ENCODE assay signal across 18 cellular contexts in genomic region chr10:79024716-79025112, GRCh38. TPM values are rescaled to one million over a fixed set of nuclear protein-coding genes. Genes with fewer than 3 reads are reported as not detected.
DNase-seq lines count a peak whose midpoint lies in the region; ATAC-seq, FAIRE-seq and TF ChIP-seq lines count a peak whose summit lies in the region.
"Had no signal": no experiment of that assay in that cellular context is flagged by ENCODE, and none has a peak within 500 bp of the region (broad histone marks: within the 10 kb centered on the region; RNA-seq: fewer than 3 reads in every experiment).

No MANE protein-coding gene starts in this region.

- intact Hi-C loops in left ventricle myocardium inferior (cut with micrococcal nuclease), result no loop called here
- intact Hi-C loops in stomach (cut with DNase I; ENCODE audit: low total_unique reads), result no loop called here

- H2AFZ ChIP-seq in H1 (ENCODE audit: low read length) (no peak overlapping the region), neuronal stem cell (ENCODE audit: low read length) (peak overlapping the region; percentile 60)

- no peak for TF ChIP-seq CTCF in left ventricle myocardium inferior (IDR thresholded peaks at IDR 0.05; ENCODE audit: borderline replicate concordance)
- TF ChIP-seq CTCF in right atrium auricular region (IDR thresholded peaks at IDR 0.05), result no peak
- TF ChIP-seq CTCF in H1 (IDR thresholded peaks at IDR 0.05; ENCODE audit: control extremely low read depth in 1 of 3, insufficient read depth in 1 of 3, low read depth in 1 of 3, low read length in 3 of 3), result peak in 1 of 3 experiments; percentile 0; a peak in 1 of 4 replicates
- no peak for TF ChIP-seq CTCF in stomach (IDR thresholded peaks at IDR 0.05)

- H3K23ac ChIP-seq in H1 (ENCODE audit: insufficient read length) (no peak overlapping the region), neuronal stem cell (ENCODE audit: low read depth, low read length, poor library complexity) (no peak overlapping the region)

- TF ChIP-seq POLR2A in H1 (IDR thresholded peaks at IDR 0.05; ENCODE audit: control extremely low read depth in 1 of 2, low read depth in 2 of 2, low read length in 2 of 2) (no peak), stomach (IDR thresholded peaks at IDR 0.05) (no peak)

- no peaks in the 10 kb centered on the region for H3K9me3 ChIP-seq in left ventricle myocardium inferior (replicated peaks)
- H3K9me3 ChIP-seq in right atrium auricular region, result no peaks in the 10 kb centered on the region
- H3K9me3 ChIP-seq in H1 (ENCODE audit: insufficient read depth in 2 of 2, low read depth in 1 of 2, low read length in 1 of 2), result no peaks in the 10 kb centered on the region
- no peaks in the 10 kb centered on the region for H3K9me3 ChIP-seq in neuronal stem cell (replicated peaks in 1 of 2; ENCODE audit: control insufficient read depth in 2 of 2, insufficient read depth in 1 of 2, low read depth in 1 of 2, low read length in 2 of 2)
- no peaks in the 10 kb centered on the region for H3K9me3 ChIP-seq in stomach
- H3K9me3 ChIP-seq: ascending aorta, pancreas had no signal

- H3K4ac ChIP-seq in H1 (replicated peaks; ENCODE audit: insufficient read length, low read depth, low read length), result no peak overlapping the region
- no peak overlapping the region for H3K4ac ChIP-seq in neuronal stem cell (ENCODE audit: low read length)

- H3K14ac ChIP-seq in H1 (ENCODE audit: insufficient read length) (no peak overlapping the region), neuronal stem cell (ENCODE audit: low read length) (no peak overlapping the region)

- no peak overlapping the region for H3K56ac ChIP-seq in H1 (replicated peaks; ENCODE audit: insufficient read length, low read depth, low read length)

- H3K4me1 ChIP-seq in left ventricle myocardium inferior (peaks cover 36% of the 10 kb centered on the region), right atrium auricular region (peaks cover 0 to 30% of the 10 kb centered on the region in 2 donors), H1 (replicated peaks in 1 of 4; ENCODE audit: control insufficient read depth in 3 of 4, insufficient read depth in 4 of 4, low read length in 3 of 4) (peaks cover 0 to 6% (median 2%) of the 10 kb centered on the region in 4 experiments; a peak in 3 of 7 replicates), neuronal stem cell (ENCODE audit: control insufficient read depth in 2 of 2, insufficient read depth in 1 of 2, low read depth in 1 of 2, low read length in 2 of 2) (peaks cover 8 to 18% of the 10 kb centered on the region in 2 donors), stomach (peaks cover 5 to 47% (median 23%) of the 10 kb centered on the region in 4 donors)
- H3K4me1 ChIP-seq: ascending aorta had no signal

- H2BK15ac ChIP-seq in H1 (ENCODE audit: low read length) (no peak overlapping the region), neuronal stem cell (ENCODE audit: low read length) (no peak overlapping the region)

- H2BK120ac ChIP-seq in H1 (replicated peaks; ENCODE audit: low read depth, low read length) (no peak overlapping the region), neuronal stem cell (ENCODE audit: low read depth, low read length) (no peak overlapping the region)

- H4K8ac ChIP-seq in H1 (ENCODE audit: extremely low read depth, insufficient read depth, low read length) (peak overlapping the region; percentile 63; the same call in 1 of the 2 replicates), neuronal stem cell (ENCODE audit: low read depth, low read length) (no peak overlapping the region)

- H2AK5ac ChIP-seq in H1 (ENCODE audit: low read depth, low read length), result peak overlapping the region; percentile 47; the same call in 1 of the 2 replicates
- peak overlapping the region; percentile 48 for H2AK5ac ChIP-seq in neuronal stem cell (ENCODE audit: low read depth, low read length)

- H3K4me3 ChIP-seq in left ventricle myocardium inferior (no peak overlapping the region), right atrium auricular region (no peak overlapping the region), H1 (ENCODE audit: extremely low read depth in 1 of 4, insufficient read depth in 2 of 4, low read depth in 3 of 4, low read length in 4 of 4) (no peak overlapping the region), neuronal stem cell (ENCODE audit: low read length in 2 of 2) (no peak overlapping the region), stomach (no peak overlapping the region)
- H3K4me3 ChIP-seq: ascending aorta, pancreas had no signal

- FAIRE-seq in H1 (lab: Jason Lieb, UNC), result no peak
- FAIRE-seq: endothelial cell of umbilical vein, pancreas, small intestine, TTC549 had no signal

- H3K27ac ChIP-seq in left ventricle myocardium inferior (replicated peaks) (peak overlapping the region; percentile 82), right atrium auricular region (peak overlapping the region in 1 of 2 donors; percentile 56), H1 (ENCODE audit: low read depth, low read length) (no peak overlapping the region), neuronal stem cell (replicated peaks; ENCODE audit: low read length) (no peak overlapping the region), stomach (peak overlapping the region in 2 of 5 donors; percentile 39 to 70)
- H3K27ac ChIP-seq: ascending aorta, C4-2B had no signal

- CTCF ChIA-PET in H1 (lab: Charles Lee; ENCODE audit: partially characterized antibody), result interaction anchor here (0.8 to 1.5 kb wide), 5 partner anchors 9 to 173 kb away, joined by 3 to 4 read pairs (median 3); no protein-coding TSS in a partner anchor

- H3K18ac ChIP-seq in H1 (ENCODE audit: extremely low read depth, low read length), result no peak overlapping the region
- H3K18ac ChIP-seq in neuronal stem cell (ENCODE audit: low read length), result peak overlapping the region; percentile 44

- H4K20me1 ChIP-seq in H1 (replicated peaks in 1 of 2; ENCODE audit: control insufficient read depth in 1 of 2, insufficient read depth in 2 of 2, low read length in 2 of 2), result peaks cover 0 to 2% of the 10 kb centered on the region in 2 experiments

- no peak overlapping the region for H4K5ac ChIP-seq in H1 (ENCODE audit: insufficient read length, low read depth, low read length)

- H4K91ac ChIP-seq in H1 (replicated peaks; ENCODE audit: insufficient read length, low read length) (no peak overlapping the region), neuronal stem cell (ENCODE audit: low read depth, low read length, poor library complexity) (no peak overlapping the region)

- H2BK20ac ChIP-seq in H1 (ENCODE audit: low read length), result no peak overlapping the region

- H2BK5ac ChIP-seq in H1 (ENCODE audit: low read depth, low read length), result no peak overlapping the region
- H2BK5ac ChIP-seq in neuronal stem cell (ENCODE audit: low read length), result no peak overlapping the region

- H3K36me3 ChIP-seq in left ventricle myocardium inferior (no peaks in the 10 kb centered on the region), right atrium auricular region (no peaks in the 10 kb centered on the region), H1 (ENCODE audit: control insufficient read depth in 2 of 4, insufficient read depth in 4 of 4, low read length in 3 of 4) (no peaks in the 10 kb centered on the region), neuronal stem cell (replicated peaks in 1 of 2; ENCODE audit: control insufficient read depth in 2 of 2, insufficient read depth in 2 of 2, low read length in 2 of 2) (no peaks in the 10 kb centered on the region), stomach (no peaks in the 10 kb centered on the region)
- H3K36me3 ChIP-seq: ascending aorta, pancreas had no signal

- ATAC-seq in GM18909 (IDR thresholded peaks at IDR 0.05; ENCODE audit: poor library complexity, unreplicated experiment), result no peak
- ATAC-seq: left colon had no signal

- H3K4me2 ChIP-seq in H1 (ENCODE audit: insufficient read depth in 1 of 2, low read depth in 2 of 2, low read length in 2 of 2) (no peak overlapping the region), neuronal stem cell (ENCODE audit: insufficient read depth, low read length, poor library complexity, severe bottlenecking) (no peak overlapping the region)

- H3K9ac ChIP-seq in H1 (replicated peaks in 1 of 4; ENCODE audit: extremely low read depth in 1 of 4, low read depth in 3 of 4, low read length in 3 of 4) (no peak overlapping the region), neuronal stem cell (ENCODE audit: low read depth, low read length, poor library complexity) (peak overlapping the region; percentile 13)

- TF ChIP-seq EP300 in H1 (IDR thresholded peaks at IDR 0.05; ENCODE audit: borderline replicate concordance in 1 of 2, low read depth in 2 of 2, low read length in 2 of 2), result no peak
- no peak for TF ChIP-seq EP300 in stomach (IDR thresholded peaks at IDR 0.05)

- H3K27me3 ChIP-seq in left ventricle myocardium inferior (ENCODE audit: low read depth), result no peaks in the 10 kb centered on the region
- H3K27me3 ChIP-seq in right atrium auricular region, result no peaks in the 10 kb centered on the region
- no peaks in the 10 kb centered on the region for H3K27me3 ChIP-seq in H1 (replicated peaks in 1 of 4; ENCODE audit: control insufficient read depth in 3 of 4, extremely low read depth in 1 of 4, insufficient read depth in 3 of 4, low read length in 3 of 4)
- H3K27me3 ChIP-seq in neuronal stem cell (ENCODE audit: control insufficient read depth in 3 of 3, insufficient read depth in 3 of 3, low read depth in 1 of 3, low read length in 3 of 3), result peaks cover 0 to 10% (median 1%) of the 10 kb centered on the region in 3 experiments
- no peaks in the 10 kb centered on the region for H3K27me3 ChIP-seq in stomach
- H3K27me3 ChIP-seq: ascending aorta, pancreas had no signal

- H3K79me1 ChIP-seq in H1 (ENCODE audit: low read depth, low read length) (no peaks in the 10 kb centered on the region), neuronal stem cell (ENCODE audit: low read depth, low read length) (no peaks in the 10 kb centered on the region)

- 87% methylated on average over 4 of the region's 4 CpGs; no CpG with 5 or more reads in 1 of the 2 experiments for WGBS in H1 (ENCODE audit: extremely low coverage in 1 of 2, insufficient coverage in 1 of 2, insufficient read length in 1 of 2, insufficient replicate concordance in 2 of 2, low coverage in 1 of 2, low lambda C conversion rate in 2 of 2, missing lambda C conversion rate in 1 of 2), 2 experiments
- WGBS in neuronal stem cell (ENCODE audit: extremely low coverage in 2 of 2, insufficient read length in 2 of 2, insufficient replicate concordance in 1 of 2), 2 donors, result no CpG with 5 or more reads among the region's 4 CpGs
- 87 to 95% (median 95%) methylated on average over 2 to 4 of the region's 4 CpGs for WGBS in stomach, 5 donors

- H3K23me2 ChIP-seq in H1 (ENCODE audit: low read depth, low read length), result peaks cover 4% of the 10 kb centered on the region; the same call in 1 of the 2 replicates

- DNase-seq in left ventricle myocardium inferior (no peak), right atrium auricular region (ENCODE audit: low spot score) (no peak), H1 (ENCODE audit: low read depth in 1 of 2, low spot score in 2 of 2) (no peak), neuronal stem cell (ENCODE audit: low spot score) (no peak), NCI-H748 (lab: John Stamatoyannopoulos, UW; ENCODE audit: unreplicated experiment) (no peak), stomach (no peak), NCI-H774 (lab: John Stamatoyannopoulos, UW) (no peak)
- DNase-seq: ACHN, HFFc6, small intestine, trophoblast cell had no signal

- 0 out of 2 replicates have a peak overlapping the region, but pooled peaks have one; percentile 68 for H2BK12ac ChIP-seq in H1 (ENCODE audit: low read depth, low read length)
- no peak overlapping the region for H2BK12ac ChIP-seq in neuronal stem cell (ENCODE audit: low read length)

- TF ChIP-seq RAD21 in H1 (IDR thresholded peaks at IDR 0.05 in 1 of 2, conservative IDR thresholded peaks at IDR 0.05 in 1 of 2; ENCODE audit: low read depth in 2 of 2, low read length in 2 of 2), result no peak

- POLR2A ChIA-PET in H1 (lab: Charles Lee; ENCODE audit: partially characterized antibody), result interaction anchor here (0.8 kb wide), 1 partner anchor 8 kb away, joined by 3 read pairs; no protein-coding TSS in a partner anchor

- H3K79me2 ChIP-seq in H1 (ENCODE audit: control insufficient read depth in 1 of 2, insufficient read depth in 2 of 2, low read length in 2 of 2), result no peaks in the 10 kb centered on the region

RNA-seq across cellular contexts. Expression of gene ZMIZ1, which starts 44.1 kb away (rescaled TPM):
- total RNA-seq in left ventricle myocardium inferior (55.9 TPM), right atrium auricular region (10 to 100 TPM; 59.3 to 71.0 TPM), stomach (100 to 1,000 TPM in 1 of 5 donors, 10 to 100 TPM in 4; 25.9 to 103 (median 67.7) TPM)
- 28.0 and 29.7 TPM in 2 replicates for total RNA-seq in H1 (2021; fragmentation: NEBNext Ultra II Directional; extraction: Animal tissue kit (Norgen Biotek cat#: 25700))
- polyA plus RNA-seq in H1 (2011; rRNA removed) (8.1 and 17.1 TPM in 2 replicates), stomach (10 to 100 TPM; 17.7 to 20.2 (median 18.2) TPM)
- 7.4 TPM for polyA plus RNA-seq in H1 (2011; cell fraction: cytosol; rRNA removed)
- 33.0 TPM for polyA plus RNA-seq in H1 (2011; cell fraction: nucleus; rRNA removed)
- 17.4 to 25.1 TPM (median 23.6 TPM) in 4 replicates for polyA plus RNA-seq in H1 (2012, experiment 1 of 2)
- polyA plus RNA-seq in H1 (2012, experiment 2 of 2), result 13.4 TPM
- 11.4 TPM for polyA plus RNA-seq in H1 (2013, experiment 1 of 2)
- 10.1 TPM for polyA plus RNA-seq in H1 (2013, experiment 2 of 2)
- polyA minus RNA-seq in H1 (2011; rRNA and poly(A)+ RNA removed), result 9.1 and 16.3 TPM in 2 replicates
- 19.2 TPM for polyA minus RNA-seq in H1 (2011; cell fraction: cytosol; rRNA and poly(A)+ RNA removed)
- 24.4 TPM for polyA minus RNA-seq in H1 (2011; cell fraction: nucleus; rRNA and poly(A)+ RNA removed)
- polyA plus RNA-seq in neuronal stem cell (2013, experiment 1 of 2), result 21.6 TPM
- polyA plus RNA-seq in neuronal stem cell (2013, experiment 2 of 2), result 24.3 TPM
